9 cellular contexts compared by ENCODE assay signal in genomic region chr11:67421421-67422031, GRCh38. TPM values are rescaled to one million over a fixed set of nuclear protein-coding genes. Genes with fewer than 3 reads are reported as not detected.
DNase-seq lines count a peak whose midpoint lies in the region; TF ChIP-seq lines count a peak whose summit lies in the region.
"Had no signal": no experiment of that assay in that cellular context is flagged by ENCODE, and none has a peak within 500 bp of the region (broad histone marks: within the 10 kb centered on the region; RNA-seq: fewer than 3 reads in every experiment).

No MANE protein-coding gene starts in this region.

- H3K4me2 ChIP-seq in GM23248 (ENCODE audit: unreplicated experiment), result no peak overlapping the region
- H3K4me2 ChIP-seq in SU-DHL-6 (ENCODE audit: low read depth, low read length, poor library complexity, severe bottlenecking), result peak overlapping the region; percentile 48

- H3K9me3 ChIP-seq in GM23248 (ENCODE audit: low read depth), result no peaks in the 10 kb centered on the region
- H3K9me3 ChIP-seq in SU-DHL-6 (ENCODE audit: insufficient read depth, low read length), result no peaks in the 10 kb centered on the region
- H3K9me3 ChIP-seq in skeletal muscle tissue (ENCODE audit: control insufficient read depth in 3 of 3, low read length in 3 of 3), result no peaks in the 10 kb centered on the region

- H3K79me2 ChIP-seq in GM23248 (ENCODE audit: insufficient read depth), result no peaks in the 10 kb centered on the region
- no peaks in the 10 kb centered on the region for H3K79me2 ChIP-seq in SU-DHL-6 (ENCODE audit: insufficient read depth, low read length)

- H3K9ac ChIP-seq in GM23248, result no peak overlapping the region
- peak overlapping the region; percentile 22; the same call in 1 of the 2 replicates for H3K9ac ChIP-seq in SU-DHL-6 (ENCODE audit: low read length)
- no peak overlapping the region for H3K9ac ChIP-seq in skeletal muscle tissue (ENCODE audit: low read depth in 1 of 3, low read length in 3 of 3)

- H3K4me3 ChIP-seq in GM23248 (peak overlapping the region; percentile 78; the same call in 1 of the 2 replicates), SU-DHL-6 (ENCODE audit: insufficient read depth, low read length, poor library complexity, severe bottlenecking) (no peak overlapping the region), fibroblast of villous mesenchyme (ENCODE audit: low read depth, low read length) (peak overlapping the region; percentile 31), skeletal muscle tissue (ENCODE audit: low read length in 3 of 3) (peak overlapping the region in 2 of 3 donors; percentile 29 to 54)

- no peak for TF ChIP-seq CTCF in SU-DHL-6 (IDR thresholded peaks at IDR 0.05; ENCODE audit: insufficient read depth, low read length, poor library complexity, severe bottlenecking)
- no peak for TF ChIP-seq CTCF in fibroblast of villous mesenchyme (IDR thresholded peaks at IDR 0.05; ENCODE audit: insufficient read depth, low read depth, low read length)

- H3K27ac ChIP-seq in GM23248 (no peak overlapping the region), SU-DHL-6 (ENCODE audit: low read depth, low read length) (no peak overlapping the region), skeletal muscle tissue (ENCODE audit: low read depth, low read length) (no peak overlapping the region)

- H3K9me2 ChIP-seq in GM23248 (ENCODE audit: insufficient read depth) (no peaks in the 10 kb centered on the region), SU-DHL-6 (replicated peaks; ENCODE audit: insufficient read depth, low read length) (no peaks in the 10 kb centered on the region)

- H2AFZ ChIP-seq in GM23248, result peak overlapping the region; percentile 60
- peak overlapping the region; percentile 71 for H2AFZ ChIP-seq in SU-DHL-6 (ENCODE audit: low read depth, low read length, severe bottlenecking)

- H4K20me1 ChIP-seq in GM23248 (ENCODE audit: insufficient read depth) (no peaks in the 10 kb centered on the region), SU-DHL-6 (ENCODE audit: low read depth, low read length) (no peaks in the 10 kb centered on the region)

- DNase-seq in GM23248, result no peak
- no peak for DNase-seq in fibroblast of villous mesenchyme (ENCODE audit: low read depth)
- DNase-seq in middle frontal gyrus (ENCODE audit: extremely low spot score, low spot score), result no peak
- DNase-seq in NOMO-1 treated with DMSO at 0.1 percent for 48 hours (lab: John Stamatoyannopoulos, UW; ENCODE audit: unreplicated experiment), result no peak
- no peak for DNase-seq in SK-N-DZ (ENCODE audit: low spot score)
- no peak for DNase-seq in stimulated activated CD4-positive, alpha-beta T cell treated with anti-CD3 and anti-CD28 coated beads, Interleukin-4, amount 100 ng/mL, for 24 hours

- no peaks in the 10 kb centered on the region for H3K4me1 ChIP-seq in GM23248 (ENCODE audit: insufficient read depth)
- peaks cover 41 to 46% (median 42%) of the 10 kb centered on the region in 3 donors for H3K4me1 ChIP-seq in skeletal muscle tissue (ENCODE audit: control insufficient read depth in 3 of 3, insufficient read depth in 3 of 3, low read length in 3 of 3)

- in situ Hi-C loops in GM23248 (cut with MboI), result no loop called here

- WGBS in GM23248 (ENCODE audit: low coverage in 1 of 2, low lambda C conversion rate in 2 of 2, missing lambda C conversion rate in 2 of 2), 2 experiments, result 49 to 50% methylated on average over 23 of the region's 23 CpGs

- H3K36me3 ChIP-seq in GM23248 (ENCODE audit: low read depth) (no peaks in the 10 kb centered on the region), SU-DHL-6 (ENCODE audit: low read length) (no peaks in the 10 kb centered on the region), skeletal muscle tissue (ENCODE audit: control insufficient read depth in 3 of 3, insufficient read depth in 3 of 3, low read length in 3 of 3) (peaks cover 0 to 14% (median 14%) of the 10 kb centered on the region in 3 donors)

- no peaks in the 10 kb centered on the region for H3K27me3 ChIP-seq in GM23248 (replicated peaks; ENCODE audit: insufficient read depth)
- no peaks in the 10 kb centered on the region for H3K27me3 ChIP-seq in SU-DHL-6 (ENCODE audit: low read length)
- no peaks in the 10 kb centered on the region for H3K27me3 ChIP-seq in skeletal muscle tissue (ENCODE audit: control insufficient read depth in 3 of 3, insufficient read depth in 3 of 3, low read length in 3 of 3)

- no peaks in the 10 kb centered on the region for H3F3A ChIP-seq in GM23248 (ENCODE audit: insufficient read depth)
- no peaks in the 10 kb centered on the region for H3F3A ChIP-seq in SU-DHL-6 (ENCODE audit: insufficient read depth)

RNA-seq across cellular contexts. Expression of gene CARNS1, which starts 6.0 kb away (rescaled TPM):
- 0.38 and 0.43 TPM in 2 replicates for total RNA-seq in GM23248 (2014; rRNA removed; shearing (Covaris generic))
- polyA plus RNA-seq in GM23248 (2016; fragmentation: Nextera tagmentation; extraction: Ambion mirVana), result 0.13 and 0.38 TPM in 2 replicates
- total RNA-seq in fibroblast of villous mesenchyme (not detected in 2 replicates), skeletal muscle tissue (17.2 TPM)
- polyA plus RNA-seq in SK-N-DZ (2014; cell fraction: cytosol; rRNA removed), result not detected in 2 replicates
- polyA plus RNA-seq in SK-N-DZ (2014; cell fraction: nucleus; rRNA removed), result not detected in 2 replicates

RNA-seq across cellular contexts. Expression of gene RPS6KB2, which starts 6.8 kb away (rescaled TPM):
- 68.0 and 71.2 TPM in 2 replicates for total RNA-seq in GM23248 (2014; rRNA removed; shearing (Covaris generic))
- polyA plus RNA-seq in GM23248 (2016; fragmentation: Nextera tagmentation; extraction: Ambion mirVana), result 52.3 and 53.0 TPM in 2 replicates
- 42.3 and 47.0 TPM in 2 replicates for total RNA-seq in fibroblast of villous mesenchyme
- total RNA-seq in skeletal muscle tissue, result 23.5 TPM
- polyA plus RNA-seq in SK-N-DZ (2014; cell fraction: cytosol; rRNA removed), result 116 and 124 TPM in 2 replicates
- polyA plus RNA-seq in SK-N-DZ (2014; cell fraction: nucleus; rRNA removed), result 201 and 220 TPM in 2 replicates

RNA-seq across cellular contexts. Expression of gene PTPRCAP, which starts 16.0 kb away (rescaled TPM):
- total RNA-seq in GM23248 (2014; rRNA removed; shearing (Covaris generic)), result not detected in 2 replicates
- 0.43 and 0.68 TPM in 2 replicates for polyA plus RNA-seq in GM23248 (2016; fragmentation: Nextera tagmentation; extraction: Ambion mirVana)
- total RNA-seq in fibroblast of villous mesenchyme, result 0.32 TPM in 1 of 2 replicates, not detected in the other
- not detected for total RNA-seq in skeletal muscle tissue
- polyA plus RNA-seq in SK-N-DZ (2014; cell fraction: cytosol; rRNA removed), result 1.8 TPM in 1 of 2 replicates, not detected in the other
- 2.7 and 7.3 TPM in 2 replicates for polyA plus RNA-seq in SK-N-DZ (2014; cell fraction: nucleus; rRNA removed)

RNA-seq across cellular contexts. Expression of gene TBC1D10C, which starts 17.6 kb away (rescaled TPM):
- not detected in 2 replicates for total RNA-seq in GM23248 (2014; rRNA removed; shearing (Covaris generic))
- polyA plus RNA-seq in GM23248 (2016; fragmentation: Nextera tagmentation; extraction: Ambion mirVana), result 0.25 TPM in 1 of 2 replicates, not detected in the other
- total RNA-seq in fibroblast of villous mesenchyme (not detected in 2 replicates), skeletal muscle tissue (1.0 TPM)
- polyA plus RNA-seq in SK-N-DZ (2014; cell fraction: cytosol; rRNA removed), result 1.7 TPM in 1 of 2 replicates, not detected in the other
- 1.2 and 1.4 TPM in 2 replicates for polyA plus RNA-seq in SK-N-DZ (2014; cell fraction: nucleus; rRNA removed)
- total RNA-seq: pulmonary artery endothelial cell had no signal

RNA-seq across cellular contexts. Expression of gene PPP1CA, which starts 19.9 kb away (rescaled TPM):
- total RNA-seq in GM23248 (2014; rRNA removed; shearing (Covaris generic)), result 140 and 172 TPM in 2 replicates
- 207 and 222 TPM in 2 replicates for polyA plus RNA-seq in GM23248 (2016; fragmentation: Nextera tagmentation; extraction: Ambion mirVana)
- 172 and 202 TPM in 2 replicates for total RNA-seq in fibroblast of villous mesenchyme
- total RNA-seq in skeletal muscle tissue, result 163 TPM
- 170 and 171 TPM in 2 replicates for polyA plus RNA-seq in SK-N-DZ (2014; cell fraction: cytosol; rRNA removed)
- 101 and 105 TPM in 2 replicates for polyA plus RNA-seq in SK-N-DZ (2014; cell fraction: nucleus; rRNA removed)

Comparison
In these comparisons a context has a peak if more than half of its experiments do, and no peak if none do; other contexts are left out.
1. RNA of gene CARNS1, which starts 6.0 kb away (total RNA-seq): 17.2 TPM in skeletal muscle tissue (single experiment); 0.38 to 0.43 TPM in GM23248 and not detected in fibroblast of villous mesenchyme; every median in the first group is over 10 times any median in the second.